In the genomic region with DNA sequence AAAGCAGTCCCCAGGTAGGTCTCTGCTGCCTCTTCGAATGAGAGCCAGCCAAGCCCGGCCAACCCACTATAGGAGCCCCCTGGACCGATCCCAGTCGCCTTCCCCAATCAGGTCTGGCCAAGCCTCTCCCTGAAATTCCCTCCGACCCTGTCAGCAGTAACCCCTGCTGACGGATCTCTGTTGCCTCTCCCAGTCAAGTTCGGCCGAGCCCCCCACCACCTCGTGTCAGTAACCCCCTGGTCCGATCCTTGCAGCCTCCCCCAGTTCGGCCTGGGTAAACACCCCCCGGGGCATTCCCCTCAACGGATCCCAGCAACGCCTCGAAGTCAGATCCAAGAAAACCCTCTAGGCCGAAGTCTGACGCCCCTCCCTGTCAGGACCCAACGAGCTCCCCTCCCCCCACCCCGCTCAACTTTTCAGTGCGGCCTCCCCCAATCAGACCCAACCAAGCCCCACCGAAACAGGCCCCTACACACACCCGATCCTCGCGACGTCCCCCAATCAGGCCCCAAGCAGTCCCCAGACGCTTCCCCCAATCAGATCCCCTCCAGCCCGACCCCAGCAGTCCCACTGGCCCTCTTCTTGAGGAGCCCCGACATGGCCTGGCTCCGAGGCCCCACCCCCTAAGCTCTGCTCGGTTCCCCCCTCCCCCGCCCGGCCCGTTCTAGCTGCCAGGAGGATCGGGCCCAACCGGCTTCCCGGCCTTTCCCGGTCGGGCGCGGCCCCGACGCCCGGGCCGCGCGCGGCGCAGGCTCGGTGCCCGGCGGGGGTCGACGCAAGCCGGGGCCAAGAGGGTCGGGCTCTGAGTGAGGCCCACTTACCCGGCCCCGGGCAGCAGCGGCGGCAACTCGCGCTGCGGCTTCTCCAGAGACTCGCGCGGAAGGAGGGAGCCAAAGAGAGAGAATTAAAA, we compare ENCODE assay signal across 8 cellular contexts. TPM values are rescaled to one million over a fixed set of nuclear protein-coding genes. Genes with fewer than 3 reads are reported as not detected.
DNase-seq lines count a peak whose midpoint lies in the region; ATAC-seq and TF ChIP-seq lines count a peak whose summit lies in the region.

No MANE protein-coding gene starts in this region.

- H3K4me1 Mint-ChIP-seq in activated CD8-positive, alpha-beta memory T cell treated with anti-CD3 and anti-CD28 coated beads, Interleukin-2, amount 10 ng/mL, durations not matched to agents 7 days and 5 days = peaks cover 38% of the 10 kb centered on the region

- no peaks in the 10 kb centered on the region for H3K27me3 Mint-ChIP-seq in activated CD8-positive, alpha-beta memory T cell treated with anti-CD3 and anti-CD28 coated beads, Interleukin-2, amount 10 ng/mL, durations not matched to agents 7 days and 5 days

- peak; percentile 31 for ATAC-seq in HG02678 (IDR thresholded peaks at IDR 0.05; ENCODE audit: unreplicated experiment)
- ATAC-seq in activated CD8-positive, alpha-beta memory T cell treated with anti-CD3 and anti-CD28 coated beads, Interleukin-2, amount 10 ng/mL, durations not matched to agents 7 days and 5 days = peak; percentile 64
- ATAC-seq in mucosa of descending colon = peak; percentile 59

- peaks cover 21% of the 10 kb centered on the region for H3K4me1 ChIP-seq in mucosa of descending colon (ENCODE audit: low read depth)
- peaks cover 12 to 40% (median 35%) of the 10 kb centered on the region in 5 donors for H3K4me1 ChIP-seq in subcutaneous abdominal adipose tissue (ENCODE audit: control insufficient read depth in 5 of 5, insufficient read depth in 5 of 5, low read length in 5 of 5)

- H3K4me3 ChIP-seq in mucosa of descending colon (peak overlapping the region; percentile 63), subcutaneous abdominal adipose tissue (ENCODE audit: low read depth in 1 of 5, low read length in 5 of 5) (peak overlapping the region; percentile 71 to 89 (median 78))

- H3K36me3 Mint-ChIP-seq in activated CD8-positive, alpha-beta memory T cell treated with anti-CD3 and anti-CD28 coated beads, Interleukin-2, amount 10 ng/mL, durations not matched to agents 7 days and 5 days = peaks cover 14% of the 10 kb centered on the region

- H3K9me3 ChIP-seq in mucosa of descending colon (no peaks in the 10 kb centered on the region), subcutaneous abdominal adipose tissue (ENCODE audit: control insufficient read depth in 5 of 5, low read length in 5 of 5) (no peaks in the 10 kb centered on the region)

- intact Hi-C loops in mucosa of descending colon (cut with DNase I, micrococcal nuclease) = no loop called here

- CTCF ChIA-PET in activated CD8-positive, alpha-beta memory T cell treated with anti-CD3 and anti-CD28 coated beads, Interleukin-2, amount 10 ng/mL, durations not matched to agents 7 days and 5 days (lab: Charles Lee) = interaction anchor here (0.5 to 15.3 kb wide), 13 partner anchors 9 to 559 kb away, joined by 3 to 157 read pairs (median 5); partner anchors contain the start of gene TRIR

- peak overlapping the region; percentile 83 for H3K27ac Mint-ChIP-seq in activated CD8-positive, alpha-beta memory T cell treated with anti-CD3 and anti-CD28 coated beads, Interleukin-2, amount 10 ng/mL, durations not matched to agents 7 days and 5 days

- peak overlapping the region; percentile 92 for H3K27ac ChIP-seq in subcutaneous abdominal adipose tissue (ENCODE audit: low read depth, low read length)

- TF ChIP-seq CTCF in mucosa of descending colon (IDR thresholded peaks at IDR 0.05) = no peak

- peak overlapping the region; percentile 86 for H3K4me3 Mint-ChIP-seq in activated CD8-positive, alpha-beta memory T cell treated with anti-CD3 and anti-CD28 coated beads, Interleukin-2, amount 10 ng/mL, durations not matched to agents 7 days and 5 days

- no peaks in the 10 kb centered on the region for H3K27me3 ChIP-seq in subcutaneous abdominal adipose tissue (ENCODE audit: control insufficient read depth in 5 of 5, insufficient read depth in 4 of 5, low read length in 5 of 5)

- DNase-seq in DMS 273 (lab: John Stamatoyannopoulos, UW; ENCODE audit: unreplicated experiment) (peak; percentile 77), DMS 273 treated with DMSO at 0.1 percent for 48 hours (lab: John Stamatoyannopoulos, UW) (no peak), NCI-H2171 (lab: John Stamatoyannopoulos, UW) (peak; percentile 44), epidermal melanocyte (ENCODE audit: insufficient read length, low spot score) (peak; percentile 71), mucosa of descending colon (peak; percentile 64 to 84 (median 75))
- DNase-seq in activated CD8-positive, alpha-beta memory T cell treated with anti-CD3 and anti-CD28 coated beads, Interleukin-2, amount 10 ng/mL, durations not matched to agents 7 days and 5 days = peak; percentile 76

- peak overlapping the region; percentile 66 to 98 (median 96) for H3K9ac ChIP-seq in subcutaneous abdominal adipose tissue (ENCODE audit: low read length in 5 of 5)

- H3K36me3 ChIP-seq in mucosa of descending colon (ENCODE audit: low read depth) (no peaks in the 10 kb centered on the region), subcutaneous abdominal adipose tissue (ENCODE audit: control insufficient read depth in 5 of 5, insufficient read depth in 5 of 5, low read length in 5 of 5) (peaks cover 0 to 21% (median 15%) of the 10 kb centered on the region in 5 donors)

- H3K9me3 Mint-ChIP-seq in activated CD8-positive, alpha-beta memory T cell treated with anti-CD3 and anti-CD28 coated beads, Interleukin-2, amount 10 ng/mL, durations not matched to agents 7 days and 5 days (ENCODE audit: low read depth) = no peaks in the 10 kb centered on the region

RNA-seq across cellular contexts. Expression of gene TNPO2, which starts 1.8 kb away (rescaled TPM):
- total RNA-seq in activated CD8-positive, alpha-beta memory T cell treated with anti-CD3 and anti-CD28 coated beads, Interleukin-2, amount 10 ng/mL, durations not matched to agents 7 days and 5 days = 100 to 1,000 TPM; 101 to 104 TPM
- 10 to 100 TPM; 48.9 to 73.3 (median 66.9) TPM for total RNA-seq in mucosa of descending colon

RNA-seq across cellular contexts. Expression of gene TRIR, which starts 12.6 kb away (rescaled TPM):
- 100 to 1,000 TPM; 195 to 239 TPM for total RNA-seq in activated CD8-positive, alpha-beta memory T cell treated with anti-CD3 and anti-CD28 coated beads, Interleukin-2, amount 10 ng/mL, durations not matched to agents 7 days and 5 days
- 100 to 1,000 TPM; 122 to 164 (median 146) TPM for total RNA-seq in mucosa of descending colon

RNA-seq across cellular contexts. Expression of gene GET3, which starts 15.4 kb away (rescaled TPM):
- 10 to 100 TPM; 68.6 to 84.1 TPM for total RNA-seq in activated CD8-positive, alpha-beta memory T cell treated with anti-CD3 and anti-CD28 coated beads, Interleukin-2, amount 10 ng/mL, durations not matched to agents 7 days and 5 days
- 10 to 100 TPM; 44.8 to 70.5 (median 50.0) TPM for total RNA-seq in mucosa of descending colon

RNA-seq across cellular contexts. Expression of gene FBXW9, which starts 25.5 kb away (rescaled TPM):
- total RNA-seq in activated CD8-positive, alpha-beta memory T cell treated with anti-CD3 and anti-CD28 coated beads, Interleukin-2, amount 10 ng/mL, durations not matched to agents 7 days and 5 days = 1 to 10 TPM; 5.2 to 6.3 TPM
- total RNA-seq in mucosa of descending colon = 1 to 10 TPM; 6.0 to 8.9 (median 7.8) TPM

RNA-seq across cellular contexts. Expression of gene BEST2, which starts 29.7 kb away (rescaled TPM):
- total RNA-seq in activated CD8-positive, alpha-beta memory T cell treated with anti-CD3 and anti-CD28 coated beads, Interleukin-2, amount 10 ng/mL, durations not matched to agents 7 days and 5 days = not detected
- total RNA-seq in mucosa of descending colon = 100 to 1,000 TPM in 1 of 3 donors, 10 to 100 TPM in 2; 29.0 to 167 (median 32.2) TPM
